ENCODE assay signal across 9 cellular contexts in genomic region chr2:230447455-230448451, GRCh38. TPM values are rescaled to one million over a fixed set of nuclear protein-coding genes. Genes with fewer than 3 reads are reported as not detected.
DNase-seq lines count a peak whose midpoint lies in the region; ATAC-seq and TF ChIP-seq lines count a peak whose summit lies in the region.
"Had no signal": no experiment of that assay in that cellular context is flagged by ENCODE, and none has a peak within 500 bp of the region (broad histone marks: within the 10 kb centered on the region; RNA-seq: fewer than 3 reads in every experiment).

No MANE protein-coding gene starts in this region.

- peak overlapping the region; percentile 13 to 44 (median 24) for H3K27ac ChIP-seq in upper lobe of left lung

- TF ChIP-seq POLR2A in upper lobe of left lung (IDR thresholded peaks at IDR 0.05), result no peak

- peaks cover 20 to 96% (median 55%) of the 10 kb centered on the region in 4 donors for H3K36me3 ChIP-seq in upper lobe of left lung
- H3K36me3 ChIP-seq: BE2C had no signal

- H3K4me3 ChIP-seq in upper lobe of left lung, result no peak overlapping the region

- ATAC-seq in HG03039 (IDR thresholded peaks at IDR 0.05; ENCODE audit: unreplicated experiment), result peak; percentile 69
- ATAC-seq in upper lobe of left lung (ENCODE audit: low FRiP score in 2 of 2), result no peak

- TF ChIP-seq CTCF in upper lobe of left lung (IDR thresholded peaks at IDR 0.05) (no peak), mesothelial cell of epicardium (IDR thresholded peaks at IDR 0.05; ENCODE audit: unreplicated experiment) (no peak)

- no peaks in the 10 kb centered on the region for H3K9me3 Mint-ChIP-seq in activated naive CD4-positive, alpha-beta T cell treated with anti-CD3 and anti-CD28 coated beads for 36 hours
- peaks cover 4% of the 10 kb centered on the region for H3K9me3 Mint-ChIP-seq in mesothelial cell of epicardium

- H3K4me1 Mint-ChIP-seq in activated naive CD4-positive, alpha-beta T cell treated with anti-CD3 and anti-CD28 coated beads for 36 hours (ENCODE audit: low read depth), result peaks cover 50% of the 10 kb centered on the region
- no peaks in the 10 kb centered on the region for H3K4me1 Mint-ChIP-seq in mesothelial cell of epicardium

- H3K36me3 Mint-ChIP-seq in activated naive CD4-positive, alpha-beta T cell treated with anti-CD3 and anti-CD28 coated beads for 36 hours (ENCODE audit: low read depth), result peaks cover 75% of the 10 kb centered on the region
- H3K36me3 Mint-ChIP-seq in mesothelial cell of epicardium, result peaks cover 36% of the 10 kb centered on the region

- intact Hi-C loops in activated naive CD4-positive, alpha-beta T cell treated with anti-CD3 and anti-CD28 coated beads for 36 hours (cut with micrococcal nuclease), result loop anchor here (1.0 to 10.0 kb wide), 7 partner anchors 8 to 347 kb away; partner anchors contain the start of genes CAB39 and SP140

- peaks cover 0 to 21% (median 9%) of the 10 kb centered on the region in 4 donors for H3K4me1 ChIP-seq in upper lobe of left lung
- H3K4me1 ChIP-seq: BE2C had no signal

- no peak for TF ChIP-seq EP300 in upper lobe of left lung (IDR thresholded peaks at IDR 0.05)

- H3K27me3 ChIP-seq in upper lobe of left lung, result no peaks in the 10 kb centered on the region
- H3K27me3 ChIP-seq: BE2C had no signal

- no peaks in the 10 kb centered on the region for H3K27me3 Mint-ChIP-seq in activated naive CD4-positive, alpha-beta T cell treated with anti-CD3 and anti-CD28 coated beads for 36 hours (ENCODE audit: low read depth)
- H3K27me3 Mint-ChIP-seq in mesothelial cell of epicardium (ENCODE audit: low read depth), result no peaks in the 10 kb centered on the region

- no peaks in the 10 kb centered on the region for H3K9me3 ChIP-seq in upper lobe of left lung
- H3K9me3 ChIP-seq: BE2C had no signal

- peak overlapping the region; percentile 89 for H3K27ac Mint-ChIP-seq in activated naive CD4-positive, alpha-beta T cell treated with anti-CD3 and anti-CD28 coated beads for 36 hours
- H3K27ac Mint-ChIP-seq in mesothelial cell of epicardium, result no peak overlapping the region

- 79 to 80% methylated on average over 8 of the region's 8 CpGs for WGBS in upper lobe of left lung, 2 donors

- DNase-seq in activated naive CD4-positive, alpha-beta T cell treated with anti-CD3 and anti-CD28 coated beads for 36 hours, result peak; percentile 60
- no peak for DNase-seq in activated naive CD4-positive, alpha-beta T cell (lab: John Stamatoyannopoulos, UW)
- peak; percentile 26 to 38 for DNase-seq in activated CD4-positive, alpha-beta T cell treated with anti-CD3 and anti-CD28 coated beads, Interleukin-2, amount 50 U/mL, for 48 hours
- DNase-seq in upper lobe of left lung (no peak), ureter (ENCODE audit: low spot score) (no peak), mesothelial cell of epicardium (ENCODE audit: low spot score in 2 of 2, unreplicated experiment in 2 of 2) (no peak), NCI-H226 (no peak)
- DNase-seq: BE2C had no signal

- CTCF ChIA-PET in activated naive CD4-positive, alpha-beta T cell treated with anti-CD3 and anti-CD28 coated beads for 36 hours (lab: Charles Lee), result interaction anchor here (0.7 to 1.4 kb wide), 3 partner anchors 12 to 380 kb away, joined by 3 to 4 read pairs (median 3); no protein-coding TSS in a partner anchor

- peak overlapping the region; percentile 44 for H3K4me3 Mint-ChIP-seq in activated naive CD4-positive, alpha-beta T cell treated with anti-CD3 and anti-CD28 coated beads for 36 hours
- no peak overlapping the region for H3K4me3 Mint-ChIP-seq in mesothelial cell of epicardium

RNA-seq across cellular contexts. Expression of gene SP100, which starts 31.8 kb away (rescaled TPM):
- 100 to 1,000 TPM; 145 to 151 TPM for total RNA-seq in activated naive CD4-positive, alpha-beta T cell treated with anti-CD3 and anti-CD28 coated beads for 36 hours
- total RNA-seq in upper lobe of left lung (100 to 1,000 TPM; 117 to 260 (median 153) TPM), ureter (129 TPM), mesothelial cell of epicardium (46.3 to 52.0 TPM (median 47.4 TPM) in 3 replicates)

Comparison
In these comparisons a context has a peak if more than half of its experiments do, and no peak if none do; other contexts are left out.
1. DNase-seq: peak in activated naive CD4-positive, alpha-beta T cell treated with anti-CD3 and anti-CD28 coated beads for 36 hours (single experiment) and activated CD4-positive, alpha-beta T cell treated with anti-CD3 and anti-CD28 coated beads, Interleukin-2, amount 50 U/mL, for 48 hours (2 of 2); none in activated naive CD4-positive, alpha-beta T cell (0 of 4), upper lobe of left lung (0 of 2), ureter (single experiment), mesothelial cell of epicardium (0 of 2) and NCI-H226 (single experiment).